ENCODE assay signal across 11 cellular contexts in genomic region chr14:97624985-97625384, GRCh38.
"Had no signal": no experiment of that assay in that cellular context is flagged by ENCODE, and none has a peak within 500 bp of the region (broad histone marks: within the 10 kb centered on the region; RNA-seq: fewer than 3 reads in every experiment).

No MANE protein-coding gene starts in this region.

- H3K9ac ChIP-seq: GM23248, KMS-11 had no signal

- DNase-seq: GM23248, GOT3, H7, HFFc6, KBM-7 had no signal

- H3K4me3 Mint-ChIP-seq: HFFc6, IgD-negative memory B cell had no signal

- H3K27me3 Mint-ChIP-seq: IgD-negative memory B cell had no signal

- H3K36me3 ChIP-seq: HAP-1 had no signal

- H3K4me2 ChIP-seq: KMS-11 had no signal

- H3K27ac ChIP-seq: GM23248, HL-60, KMS-11 had no signal

- ATAC-seq: HCT116, HepG2 had no signal

- H3K27ac Mint-ChIP-seq: HFFc6, IgD-negative memory B cell had no signal

- H3K4me3 ChIP-seq: GM23248, HAP-1 had no signal

- H2AFZ ChIP-seq: GM23248 had no signal

- FAIRE-seq: HepG2 had no signal

- H3K4me1 ChIP-seq: HAP-1 had no signal

- H3K9me3 ChIP-seq: HAP-1 had no signal
